In the genomic region with DNA sequence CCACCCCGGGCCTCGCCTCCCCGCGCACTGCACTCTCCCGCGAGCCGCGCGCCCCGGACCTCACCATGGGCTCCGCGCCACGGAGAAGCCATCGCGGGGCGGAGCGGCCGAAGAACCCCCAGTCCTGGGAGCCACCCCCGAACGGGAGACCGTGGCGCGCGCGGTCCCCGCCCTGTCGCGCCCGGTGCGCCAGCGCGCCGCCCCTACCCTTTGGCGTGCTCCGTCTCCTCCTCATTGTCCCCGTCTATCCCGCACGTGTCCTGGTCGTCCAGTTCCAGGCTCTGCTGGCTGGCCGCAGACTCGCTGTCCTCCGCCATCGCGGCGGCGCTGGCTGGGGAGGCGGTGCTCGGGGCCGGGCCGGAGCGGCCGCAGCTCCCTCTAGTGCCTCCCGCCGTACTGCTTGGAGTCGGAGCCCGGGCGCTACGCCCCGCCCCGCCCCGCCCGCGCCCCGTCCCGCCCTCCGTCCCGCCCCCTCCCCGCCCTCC, we compare ENCODE assay signal across 8 cellular contexts. TPM values are rescaled to one million over a fixed set of nuclear protein-coding genes. Genes with fewer than 3 reads are reported as not detected.
DNase-seq lines count a peak whose midpoint lies in the region; ATAC-seq and TF ChIP-seq lines count a peak whose summit lies in the region.

A gene (minus strand): TSS at position 398 of the 485 bp plus-strand sequence. CDS start 81 bp downstream, at position 317.

- POLR2A ChIA-PET in CD8-positive, alpha-beta T cell (lab: Charles Lee), result interaction anchor here (0.7 to 5.2 kb wide), 10 partner anchors 10 to 80 kb away, joined by 3 to 29 read pairs (median 4); a partner anchor contains a TSS

- H3K36me3 Mint-ChIP-seq in CD8-positive, alpha-beta T cell, result peaks cover 8% of the 10 kb centered on the region

- H3K4me1 ChIP-seq in CD8-positive, alpha-beta T cell (ENCODE audit: insufficient read depth, low read length), result peaks cover 40% of the 10 kb centered on the region

- peak within 1 kb of the TSS; percentile 83 for H2AFZ ChIP-seq in neural cell (ENCODE audit: low read depth, low read length)

- no peaks in the 10 kb centered on the region for H3K9me3 ChIP-seq in CD8-positive, alpha-beta T cell (ENCODE audit: low read length)
- no peaks in the 10 kb centered on the region for H3K9me3 ChIP-seq in neural cell (ENCODE audit: low read length)

- H3K4me1 Mint-ChIP-seq in CD8-positive, alpha-beta T cell (ENCODE audit: low read depth), result peaks cover 70% of the 10 kb centered on the region

- H3F3A ChIP-seq in neural cell (ENCODE audit: insufficient read depth, low read length, poor library complexity, severe bottlenecking), result no peaks in the 10 kb centered on the region

- H3K27ac Mint-ChIP-seq in CD8-positive, alpha-beta T cell, result peak within 1 kb of the TSS; percentile 93

- TF ChIP-seq CTCF in CD8-positive, alpha-beta T cell (IDR thresholded peaks at IDR 0.05), result peak; percentile 18
- TF ChIP-seq CTCF in WI38 (IDR thresholded peaks at IDR 0.05; ENCODE audit: low read depth, low read length) (0 out of 2 replicates have a peak, but pooled peaks have one; percentile 8), fibroblast of the aortic adventitia (IDR thresholded peaks at IDR 0.05; ENCODE audit: insufficient read depth, low read length) (peak; percentile 55), neural cell (IDR thresholded peaks at IDR 0.05; ENCODE audit: poor library complexity, severe bottlenecking) (peak; percentile 64)

- no peaks in the 10 kb centered on the region for H3K9me2 ChIP-seq in neural cell (ENCODE audit: insufficient read depth, low read length)

- no peaks in the 10 kb centered on the region for H3K27me3 Mint-ChIP-seq in CD8-positive, alpha-beta T cell (ENCODE audit: low read depth)

- peak within 1 kb of the TSS; percentile 97 for H3K4me2 ChIP-seq in neural cell (ENCODE audit: low read length)

- H3K27ac ChIP-seq in CD8-positive, alpha-beta T cell (ENCODE audit: low read depth, low read length), result peak within 1 kb of the TSS; percentile 67
- no peak within 1 kb of the TSS for H3K27ac ChIP-seq in neural cell (ENCODE audit: low read length)

- H3K4me3 Mint-ChIP-seq in CD8-positive, alpha-beta T cell, result peak within 1 kb of the TSS; percentile 96

- no peaks in the 10 kb centered on the region for H3K9me3 Mint-ChIP-seq in CD8-positive, alpha-beta T cell

- no peak for TF ChIP-seq EP300 in neural cell (conservative IDR thresholded peaks at IDR 0.05; ENCODE audit: poor library complexity, severe bottlenecking)

- H3K4me3 ChIP-seq in CD8-positive, alpha-beta T cell (ENCODE audit: low read depth, low read length), result peak within 1 kb of the TSS; percentile 76
- H3K4me3 ChIP-seq in WI38 (ENCODE audit: low read depth, low read length), result peak within 1 kb of the TSS; percentile 86
- H3K4me3 ChIP-seq in fibroblast of the aortic adventitia (ENCODE audit: low read depth, low read length), result peak within 1 kb of the TSS; percentile 96
- peak within 1 kb of the TSS; percentile 95 for H3K4me3 ChIP-seq in neural cell (ENCODE audit: low read length)

- H4K20me1 ChIP-seq in neural cell (ENCODE audit: insufficient read depth), result no peaks in the 10 kb centered on the region

- H3K27me3 ChIP-seq in CD8-positive, alpha-beta T cell (ENCODE audit: insufficient read depth, low read length), result no peaks in the 10 kb centered on the region
- H3K27me3 ChIP-seq in neural cell (ENCODE audit: insufficient read depth, low read depth, low read length), result no peaks in the 10 kb centered on the region

- ATAC-seq in CD8-positive, alpha-beta T cell, result peak; percentile 65
- peak; percentile 73 for ATAC-seq in GM18858 (IDR thresholded peaks at IDR 0.05; ENCODE audit: unreplicated experiment)
- peak; percentile 79 for ATAC-seq in HG02981 (IDR thresholded peaks at IDR 0.05; ENCODE audit: unreplicated experiment)

- intact Hi-C loops in CD8-positive, alpha-beta T cell (cut with DNase I, micrococcal nuclease), result loop anchor here (1.0 to 10.0 kb wide), 15 partner anchors 16 to 1866 kb away; a partner anchor contains a TSS

- TF ChIP-seq RAD21 in neural cell (conservative IDR thresholded peaks at IDR 0.05), result peak; percentile 42

- DNase-seq in CD8-positive, alpha-beta T cell, result no peak
- DNase-seq in NCI-H1694 treated with DMSO at 0.1 percent for 48 hours (lab: John Stamatoyannopoulos, UW) (peak; percentile 61), fibroblast of the aortic adventitia (ENCODE audit: low read depth) (no peak)
- no peak for DNase-seq in stimulated activated CD4-positive, alpha-beta T cell treated with anti-CD3 and anti-CD28 coated beads, Interleukin-4, amount 100 ng/mL, for 4 hours

- H3K79me2 ChIP-seq in neural cell (replicated peaks; ENCODE audit: insufficient read depth, low read length), result peaks cover 8% of the 10 kb centered on the region

- no peaks in the 10 kb centered on the region for H3K36me3 ChIP-seq in CD8-positive, alpha-beta T cell (ENCODE audit: insufficient read depth, low read length)
- H3K36me3 ChIP-seq in neural cell (ENCODE audit: insufficient read depth, low read length), result no peaks in the 10 kb centered on the region

- peak within 1 kb of the TSS; percentile 74 for H3K9ac ChIP-seq in neural cell (ENCODE audit: low read length)

- CTCF ChIA-PET in CD8-positive, alpha-beta T cell (lab: Charles Lee), result interaction anchor here (1.0 to 4.3 kb wide), 8 partner anchors 17 to 51 kb away, joined by 3 to 21 read pairs (median 4); no protein-coding TSS in a partner anchor

TF ChIP-seq in neural cell, 6 proteins besides CTCF, POLR2A, EP300 and RAD21:
- TF ChIP-seq SMC3 (conservative IDR thresholded peaks at IDR 0.05; ENCODE audit: poor library complexity) (peak; percentile 26), POLR2AphosphoS5 (IDR thresholded peaks at IDR 0.05) (peak; percentile 86), MXI1 (conservative IDR thresholded peaks at IDR 0.05; ENCODE audit: poor library complexity, severe bottlenecking) (peak; percentile 87), EZH2 (IDR thresholded peaks at IDR 0.05; ENCODE audit: borderline replicate concordance, insufficient read depth, low read length, poor library complexity, severe bottlenecking) (no peak), TAF1 (IDR thresholded peaks at IDR 0.05; ENCODE audit: low read depth) (peak; percentile 29)
- TF ChIP-seq, protein P1, sequence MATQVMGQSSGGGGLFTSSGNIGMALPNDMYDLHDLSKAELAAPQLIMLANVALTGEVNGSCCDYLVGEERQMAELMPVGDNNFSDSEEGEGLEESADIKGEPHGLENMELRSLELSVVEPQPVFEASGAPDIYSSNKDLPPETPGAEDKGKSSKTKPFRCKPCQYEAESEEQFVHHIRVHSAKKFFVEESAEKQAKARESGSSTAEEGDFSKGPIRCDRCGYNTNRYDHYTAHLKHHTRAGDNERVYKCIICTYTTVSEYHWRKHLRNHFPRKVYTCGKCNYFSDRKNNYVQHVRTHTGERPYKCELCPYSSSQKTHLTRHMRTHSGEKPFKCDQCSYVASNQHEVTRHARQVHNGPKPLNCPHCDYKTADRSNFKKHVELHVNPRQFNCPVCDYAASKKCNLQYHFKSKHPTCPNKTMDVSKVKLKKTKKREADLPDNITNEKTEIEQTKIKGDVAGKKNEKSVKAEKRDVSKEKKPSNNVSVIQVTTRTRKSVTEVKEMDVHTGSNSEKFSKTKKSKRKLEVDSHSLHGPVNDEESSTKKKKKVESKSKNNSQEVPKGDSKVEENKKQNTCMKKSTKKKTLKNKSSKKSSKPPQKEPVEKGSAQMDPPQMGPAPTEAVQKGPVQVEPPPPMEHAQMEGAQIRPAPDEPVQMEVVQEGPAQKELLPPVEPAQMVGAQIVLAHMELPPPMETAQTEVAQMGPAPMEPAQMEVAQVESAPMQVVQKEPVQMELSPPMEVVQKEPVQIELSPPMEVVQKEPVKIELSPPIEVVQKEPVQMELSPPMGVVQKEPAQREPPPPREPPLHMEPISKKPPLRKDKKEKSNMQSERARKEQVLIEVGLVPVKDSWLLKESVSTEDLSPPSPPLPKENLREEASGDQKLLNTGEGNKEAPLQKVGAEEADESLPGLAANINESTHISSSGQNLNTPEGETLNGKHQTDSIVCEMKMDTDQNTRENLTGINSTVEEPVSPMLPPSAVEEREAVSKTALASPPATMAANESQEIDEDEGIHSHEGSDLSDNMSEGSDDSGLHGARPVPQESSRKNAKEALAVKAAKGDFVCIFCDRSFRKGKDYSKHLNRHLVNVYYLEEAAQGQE (IDR thresholded peaks at IDR 0.05; ENCODE audit: borderline replicate concordance), result no peak

RNA-seq across cellular contexts. Expression of the gene that starts here (rescaled TPM):
- 10 to 100 TPM; 22.3 to 25.4 TPM for total RNA-seq in CD8-positive, alpha-beta T cell
- 18.3 and 107 TPM in 2 replicates for total RNA-seq in fibroblast of the aortic adventitia (ENCODE audit: low replicate concordance)
- 17.7 and 24.6 TPM in 2 replicates for polyA plus RNA-seq in neural cell
- 29.5 and 31.0 TPM in 2 replicates for polyA minus RNA-seq in neural cell

Comparison
In these comparisons a context has a peak if more than half of its experiments do, and no peak if none do; other contexts are left out.
1. CTCF ChIP-seq: peak in every context shown above with its lines; median percentile 64 in neural cell; 55 in fibroblast of the aortic adventitia; 18 in CD8-positive, alpha-beta T cell; 8 in WI38.